Comparison of ENCODE assay signal across 17 cellular contexts in genomic region chr1:50329332-50329932, GRCh38.
DNase-seq lines count a peak whose midpoint lies in the region; ATAC-seq, FAIRE-seq and TF ChIP-seq lines count a peak whose summit lies in the region.
"Had no signal": no experiment of that assay in that cellular context is flagged by ENCODE, and none has a peak within 500 bp of the region (broad histone marks: within the 10 kb centered on the region; RNA-seq: fewer than 3 reads in every experiment).

No MANE protein-coding gene starts in this region.

- H3K9me3 ChIP-seq in H1 (ENCODE audit: insufficient read depth in 2 of 2, low read depth in 1 of 2, low read length in 1 of 2): no peaks in the 10 kb centered on the region
- H3K9me3 ChIP-seq: heart left ventricle, psoas muscle, suprapubic skin had no signal

- POLR2A ChIA-PET in H1 (lab: Charles Lee; ENCODE audit: partially characterized antibody): no interaction called here

- WGBS in H1 (ENCODE audit: extremely low coverage in 1 of 2, insufficient coverage in 1 of 2, insufficient read length in 1 of 2, insufficient replicate concordance in 2 of 2, low coverage in 1 of 2, low lambda C conversion rate in 2 of 2, missing lambda C conversion rate in 1 of 2), 2 experiments: 62% methylated on average over 4 of the region's 4 CpGs; no CpG with 5 or more reads in 1 of the 2 experiments

- H4K91ac ChIP-seq in H1 (replicated peaks; ENCODE audit: insufficient read length, low read length): no peak overlapping the region

- H2BK12ac ChIP-seq in H1 (ENCODE audit: low read depth, low read length): no peak overlapping the region

- H3K4me1 Mint-ChIP-seq in stimulated activated memory B cell treated with anti-CD40 and anti-IgM and Interleukin-4, amounts not matched to agents 10 μg/mL and 1 μg/mL and 100 μg/mL, for 72 hours: no peaks in the 10 kb centered on the region

- H2BK5ac ChIP-seq in H1 (ENCODE audit: low read depth, low read length): no peak overlapping the region

- no peaks in the 10 kb centered on the region for H3K36me3 Mint-ChIP-seq in stimulated activated memory B cell treated with anti-CD40 and anti-IgM and Interleukin-4, amounts not matched to agents 10 μg/mL and 1 μg/mL and 100 μg/mL, for 72 hours

- no peak overlapping the region for H2BK120ac ChIP-seq in H1 (replicated peaks; ENCODE audit: low read depth, low read length)

- H3K27me3 ChIP-seq in H1 (replicated peaks in 1 of 4; ENCODE audit: control insufficient read depth in 3 of 4, extremely low read depth in 1 of 4, insufficient read depth in 3 of 4, low read length in 3 of 4): peaks cover 0 to 15% (median 14%) of the 10 kb centered on the region in 4 experiments; a peak in 5 of 7 replicates

- H3K4me3 Mint-ChIP-seq in stimulated activated memory B cell treated with anti-CD40 and anti-IgM and Interleukin-4, amounts not matched to agents 10 μg/mL and 1 μg/mL and 100 μg/mL, for 72 hours: no peak overlapping the region
- H3K4me3 Mint-ChIP-seq: activated naive CD8-positive, alpha-beta T cell treated with anti-CD3 and anti-CD28 coated beads, Interleukin-2, amount 50 U/mL, for 24 hours; activated T-cell treated with anti-CD3 and anti-CD28 coated beads, Interleukin-2, amount 50 U/mL, for 24 hours; T-helper 1 cell treated with Interleukin-12 subunit alpha and Interleukin-12 subunit beta and Interleukin-4 antibody, amounts not matched to agents 30 μg/mL and 1 μg/mL, for 36 hours had no signal

- TF ChIP-seq EP300 in H1 (IDR thresholded peaks at IDR 0.05; ENCODE audit: borderline replicate concordance in 1 of 2, low read depth in 2 of 2, low read length in 2 of 2): no peak

- CTCF ChIA-PET in H1 (lab: Charles Lee; ENCODE audit: partially characterized antibody): no interaction called here

- no peak overlapping the region for H4K5ac ChIP-seq in H1 (ENCODE audit: insufficient read length, low read depth, low read length)

- no peak overlapping the region for H3K4me2 ChIP-seq in H1 (ENCODE audit: insufficient read depth in 1 of 2, low read depth in 2 of 2, low read length in 2 of 2)

- H3K4me3 ChIP-seq in H1 (ENCODE audit: extremely low read depth in 1 of 4, insufficient read depth in 2 of 4, low read depth in 3 of 4, low read length in 4 of 4): no peak overlapping the region
- H3K4me3 ChIP-seq: heart left ventricle, psoas muscle, suprapubic skin had no signal

- no peak overlapping the region for H3K27ac Mint-ChIP-seq in stimulated activated memory B cell treated with anti-CD40 and anti-IgM and Interleukin-4, amounts not matched to agents 10 μg/mL and 1 μg/mL and 100 μg/mL, for 72 hours
- H3K27ac Mint-ChIP-seq: activated naive CD8-positive, alpha-beta T cell treated with anti-CD3 and anti-CD28 coated beads, Interleukin-2, amount 50 U/mL, for 24 hours; activated T-cell treated with anti-CD3 and anti-CD28 coated beads, Interleukin-2, amount 50 U/mL, for 24 hours; T-helper 1 cell treated with Interleukin-12 subunit alpha and Interleukin-12 subunit beta and Interleukin-4 antibody, amounts not matched to agents 30 μg/mL and 1 μg/mL, for 36 hours had no signal

- H2BK15ac ChIP-seq in H1 (ENCODE audit: low read length): no peak overlapping the region

- no peak overlapping the region for H2BK20ac ChIP-seq in H1 (ENCODE audit: low read length)

- H3K23ac ChIP-seq in H1 (ENCODE audit: insufficient read length): no peak overlapping the region

- no peak overlapping the region for H2AK5ac ChIP-seq in H1 (ENCODE audit: low read depth, low read length)

- peak; percentile 5 to 17 (median 7); a peak in 3 of 4 replicates for TF ChIP-seq CTCF in H1 (IDR thresholded peaks at IDR 0.05; ENCODE audit: control extremely low read depth in 1 of 3, insufficient read depth in 1 of 3, low read depth in 1 of 3, low read length in 3 of 3)

- no peaks in the 10 kb centered on the region for H3K79me2 ChIP-seq in H1 (ENCODE audit: control insufficient read depth in 1 of 2, insufficient read depth in 2 of 2, low read length in 2 of 2)

- no peak overlapping the region for H3K56ac ChIP-seq in H1 (replicated peaks; ENCODE audit: insufficient read length, low read depth, low read length)

- no peak overlapping the region for H3K14ac ChIP-seq in H1 (ENCODE audit: insufficient read length)

- FAIRE-seq in H1 (lab: Jason Lieb, UNC): no peak

- H2AFZ ChIP-seq in H1 (ENCODE audit: low read length): no peak overlapping the region

- peak; percentile 14 for ATAC-seq in stimulated activated memory B cell treated with anti-CD40 and anti-IgM and Interleukin-4, amounts not matched to agents 10 μg/mL and 1 μg/mL and 100 μg/mL, for 72 hours
- ATAC-seq in HG02981 (IDR thresholded peaks at IDR 0.05; ENCODE audit: unreplicated experiment): no peak
- ATAC-seq in GM21786 (IDR thresholded peaks at IDR 0.05; ENCODE audit: unreplicated experiment): no peak
- ATAC-seq: activated naive CD8-positive, alpha-beta T cell treated with anti-CD3 and anti-CD28 coated beads, Interleukin-2, amount 50 U/mL, for 24 hours; heart left ventricle; psoas muscle had no signal

- H3K27ac ChIP-seq in H1 (ENCODE audit: low read depth, low read length): no peak overlapping the region
- H3K27ac ChIP-seq: heart left ventricle, psoas muscle, suprapubic skin had no signal

- no peak for TF ChIP-seq POLR2A in H1 (IDR thresholded peaks at IDR 0.05; ENCODE audit: control extremely low read depth in 1 of 2, low read depth in 2 of 2, low read length in 2 of 2)

- H3K79me1 ChIP-seq in H1 (ENCODE audit: low read depth, low read length): no peaks in the 10 kb centered on the region

- no peaks in the 10 kb centered on the region for H3K36me3 ChIP-seq in H1 (ENCODE audit: control insufficient read depth in 2 of 4, insufficient read depth in 4 of 4, low read length in 3 of 4)
- H3K36me3 ChIP-seq: heart left ventricle, suprapubic skin had no signal

- H3K27me3 Mint-ChIP-seq in stimulated activated memory B cell treated with anti-CD40 and anti-IgM and Interleukin-4, amounts not matched to agents 10 μg/mL and 1 μg/mL and 100 μg/mL, for 72 hours: peaks cover 49% of the 10 kb centered on the region

- DNase-seq in NCI-H345 (lab: John Stamatoyannopoulos, UW) (peak; percentile 13), NCI-H345 treated with DMSO at 0.1 percent for 48 hours (lab: John Stamatoyannopoulos, UW; ENCODE audit: unreplicated experiment) (no peak), NCI-H2029 (lab: John Stamatoyannopoulos, UW) (peak; percentile 28), H1 (ENCODE audit: low read depth in 1 of 2, low spot score in 2 of 2) (no peak)
- no peak for DNase-seq in activated CD8-positive, alpha-beta memory T cell treated with anti-CD3 and anti-CD28 coated beads, Interleukin-2, amount 50 U/mL, for 4 hours
- DNase-seq: activated CD4-positive, alpha-beta T cell treated with anti-CD3 and anti-CD28 coated beads for 4 hours; activated naive CD8-positive, alpha-beta T cell treated with anti-CD3 and anti-CD28 coated beads, Interleukin-2, amount 50 U/mL, for 24 hours; activated T-cell treated with anti-CD3 and anti-CD28 coated beads, Interleukin-2, amount 50 U/mL, for 24 hours; heart left ventricle; IMR-90; NCI-H187 treated with DMSO at 0.1 percent for 48 hours; psoas muscle had no signal

- H3K9ac ChIP-seq in H1 (replicated peaks in 1 of 4; ENCODE audit: extremely low read depth in 1 of 4, low read depth in 3 of 4, low read length in 3 of 4): no peak overlapping the region

- no peak for TF ChIP-seq RAD21 in H1 (IDR thresholded peaks at IDR 0.05 in 1 of 2, conservative IDR thresholded peaks at IDR 0.05 in 1 of 2; ENCODE audit: low read depth in 2 of 2, low read length in 2 of 2)

- H4K8ac ChIP-seq in H1 (ENCODE audit: extremely low read depth, insufficient read depth, low read length): no peak overlapping the region

- H3K18ac ChIP-seq in H1 (ENCODE audit: extremely low read depth, low read length): no peak overlapping the region

- H3K4me1 ChIP-seq in H1 (replicated peaks in 1 of 4; ENCODE audit: control insufficient read depth in 3 of 4, insufficient read depth in 4 of 4, low read length in 3 of 4): no peaks in the 10 kb centered on the region

- no peak overlapping the region for H3K4ac ChIP-seq in H1 (replicated peaks; ENCODE audit: insufficient read length, low read depth, low read length)

- no peaks in the 10 kb centered on the region for H4K20me1 ChIP-seq in H1 (replicated peaks in 1 of 2; ENCODE audit: control insufficient read depth in 1 of 2, insufficient read depth in 2 of 2, low read length in 2 of 2)

- peaks cover 5% of the 10 kb centered on the region; the same call in 1 of the 2 replicates for H3K23me2 ChIP-seq in H1 (ENCODE audit: low read depth, low read length)

- no peaks in the 10 kb centered on the region for H3K9me3 Mint-ChIP-seq in stimulated activated memory B cell treated with anti-CD40 and anti-IgM and Interleukin-4, amounts not matched to agents 10 μg/mL and 1 μg/mL and 100 μg/mL, for 72 hours
- H3K9me3 Mint-ChIP-seq: activated naive CD8-positive, alpha-beta T cell treated with anti-CD3 and anti-CD28 coated beads, Interleukin-2, amount 50 U/mL, for 24 hours; activated T-cell treated with anti-CD3 and anti-CD28 coated beads, Interleukin-2, amount 50 U/mL, for 24 hours; T-helper 1 cell treated with Interleukin-12 subunit alpha and Interleukin-12 subunit beta and Interleukin-4 antibody, amounts not matched to agents 30 μg/mL and 1 μg/mL, for 36 hours had no signal

TF ChIP-seq in H1, 55 proteins besides CTCF, POLR2A, EP300 and RAD21 (continues in another document):
- TF ChIP-seq CHD2 (IDR thresholded peaks at IDR 0.05; ENCODE audit: low read length) (no peak), BCL11A (IDR thresholded peaks at IDR 0.05; ENCODE audit: low read depth in 2 of 2, low read length in 2 of 2) (no peak), EZH2 (IDR thresholded peaks at IDR 0.05; ENCODE audit: low read depth, low read length, severe bottlenecking) (no peak), CHD1 (IDR thresholded peaks at IDR 0.05; ENCODE audit: low read depth, low read length) (no peak), YY1 (IDR thresholded peaks at IDR 0.05; ENCODE audit: low read depth, low read length) (no peak), RXRA (IDR thresholded peaks at IDR 0.05; ENCODE audit: insufficient read depth, low read depth, low read length) (no peak)

Comparison
In these comparisons a context has a peak if more than half of its experiments do, and no peak if none do; other contexts are left out.
1. DNase-seq: peak in NCI-H345 (single experiment) and NCI-H2029 (single experiment); none in NCI-H345 treated with DMSO at 0.1 percent for 48 hours (single experiment), H1 (0 of 2) and activated CD8-positive, alpha-beta memory T cell treated with anti-CD3 and anti-CD28 coated beads, Interleukin-2, amount 50 U/mL, for 4 hours (single experiment).